8 cellular contexts compared by ENCODE assay signal in genomic region chr13:19864339-19865309, GRCh38. TPM values are rescaled to one million over a fixed set of nuclear protein-coding genes. Genes with fewer than 3 reads are reported as not detected.
DNase-seq lines count a peak whose midpoint lies in the region; ATAC-seq, FAIRE-seq and TF ChIP-seq lines count a peak whose summit lies in the region.

No MANE protein-coding gene starts in this region.

- peak; percentile 8 for ATAC-seq in HG02884 (IDR thresholded peaks at IDR 0.05; ENCODE audit: unreplicated experiment)
- peak; percentile 19 for ATAC-seq in activated B cell treated with CpG ODN at 0.5 μM for 24 hours (ENCODE audit: low read depth)
- ATAC-seq in central memory CD8-positive, alpha-beta T cell (replicated peaks; ENCODE audit: extremely low read depth, poor library complexity, severe bottlenecking), result peak; percentile 45

- no peaks in the 10 kb centered on the region for H3K36me3 ChIP-seq in kidney (ENCODE audit: control insufficient read depth in 1 of 2, insufficient read depth in 2 of 2, low read length in 2 of 2)

- no peaks in the 10 kb centered on the region for H3K27me3 Mint-ChIP-seq in activated B cell treated with CpG ODN at 0.5 μM for 24 hours
- H3K27me3 Mint-ChIP-seq in central memory CD8-positive, alpha-beta T cell, result no peaks in the 10 kb centered on the region

- CTCF ChIA-PET in activated B cell treated with CpG ODN at 0.5 μM for 24 hours (lab: Charles Lee), result interaction anchor here (1.0 to 1.6 kb wide), 5 partner anchors 63 to 95 kb away, joined by 3 to 7 read pairs (median 5); partner anchors contain the start of gene PSPC1

- H3K4me1 ChIP-seq in kidney (ENCODE audit: control insufficient read depth in 1 of 2, insufficient read depth in 1 of 2, low read depth in 1 of 2, low read length in 2 of 2), result peaks cover 8 to 9% of the 10 kb centered on the region in 2 donors

- H3K4me3 ChIP-seq in kidney (ENCODE audit: low read length in 2 of 2), result peak overlapping the region; percentile 69 to 81

- no peaks in the 10 kb centered on the region for H3K9me3 Mint-ChIP-seq in activated B cell treated with CpG ODN at 0.5 μM for 24 hours
- no peaks in the 10 kb centered on the region for H3K9me3 Mint-ChIP-seq in central memory CD8-positive, alpha-beta T cell

- intact Hi-C loops in activated B cell treated with CpG ODN at 0.5 μM for 24 hours (cut with micrococcal nuclease) (loop anchor here (5.0 to 10.0 kb wide), 5 partner anchors 300 to 1430 kb away; partner anchors contain the start of genes EEF1AKMT1, TPTE2 and XPO4), kidney (cut with DNase I) (no loop called here)

- no peak for FAIRE-seq in kidney (lab: Jason Lieb, UNC)

- DNase-seq in NCI-H187 (lab: John Stamatoyannopoulos, UW) (peak; percentile 13 to 17), NCI-H187 treated with DMSO at 0.1 percent for 48 hours (lab: John Stamatoyannopoulos, UW) (no peak), NCI-H2107 treated with DMSO at 0.1 percent for 48 hours (lab: John Stamatoyannopoulos, UW; ENCODE audit: unreplicated experiment) (peak; percentile 48), activated B cell treated with CpG ODN at 0.5 μM for 24 hours (peak; percentile 77), kidney (peak; percentile 85)
- peak; percentile 53 to 71 for DNase-seq in central memory CD8-positive, alpha-beta T cell (ENCODE audit: low spot score in 2 of 2)
- peak; percentile 38 to 40 for DNase-seq in stimulated activated CD4-positive, alpha-beta T cell treated with anti-CD3 and anti-CD28 coated beads, Interleukin-15, amount 100 ng/mL, for 1 hour (ENCODE audit: low read depth in 1 of 2, low spot score in 1 of 2)

- peak overlapping the region; percentile 54 to 85 for H3K9ac ChIP-seq in kidney (ENCODE audit: low read length in 2 of 2)

- peak overlapping the region; percentile 96 to 98 for H3K27ac ChIP-seq in kidney (ENCODE audit: low read depth in 2 of 2, low read length in 2 of 2)

- H3K9me3 ChIP-seq in kidney (ENCODE audit: control insufficient read depth in 1 of 2, low read length in 2 of 2), result no peaks in the 10 kb centered on the region

- POLR2A ChIA-PET in activated B cell treated with CpG ODN at 0.5 μM for 24 hours (lab: Charles Lee), result interaction anchor here (0.9 to 3.5 kb wide), 15 partner anchors 18 to 909 kb away, joined by 3 to 53 read pairs (median 4); partner anchors contain the start of genes EEF1AKMT1, MPHOSPH8, PSPC1 and ZMYM2

- peak overlapping the region; percentile 96 for H3K27ac Mint-ChIP-seq in activated B cell treated with CpG ODN at 0.5 μM for 24 hours
- peak overlapping the region; percentile 93 for H3K27ac Mint-ChIP-seq in central memory CD8-positive, alpha-beta T cell (ENCODE audit: low read depth)

- no peak for TF ChIP-seq CTCF in activated B cell treated with CpG ODN at 0.5 μM for 24 hours (IDR thresholded peaks at IDR 0.05)
- peak; percentile 58 for TF ChIP-seq CTCF in kidney (IDR thresholded peaks at IDR 0.05; ENCODE audit: borderline replicate concordance, extremely low read depth, insufficient read depth)

- peak overlapping the region; percentile 89 for H3K4me3 Mint-ChIP-seq in activated B cell treated with CpG ODN at 0.5 μM for 24 hours
- peak overlapping the region; percentile 94 for H3K4me3 Mint-ChIP-seq in central memory CD8-positive, alpha-beta T cell

- H3K36me3 Mint-ChIP-seq in activated B cell treated with CpG ODN at 0.5 μM for 24 hours (ENCODE audit: low read depth), result peaks cover 13% of the 10 kb centered on the region
- peaks cover 23% of the 10 kb centered on the region for H3K36me3 Mint-ChIP-seq in central memory CD8-positive, alpha-beta T cell (ENCODE audit: insufficient read depth)

- H3K4me1 Mint-ChIP-seq in activated B cell treated with CpG ODN at 0.5 μM for 24 hours, result peaks cover 24% of the 10 kb centered on the region
- peaks cover 31% of the 10 kb centered on the region for H3K4me1 Mint-ChIP-seq in central memory CD8-positive, alpha-beta T cell

RNA-seq across cellular contexts. Expression of gene ZMYM5, which starts 1.2 kb away (rescaled TPM):
- 14.1 and 17.1 TPM in 2 replicates for total RNA-seq in activated B cell treated with CpG ODN at 0.5 μM for 24 hours
- 15.2 TPM for total RNA-seq in kidney
- 4.8 TPM for polyA plus RNA-seq in kidney (ENCODE audit: insufficient read depth, low read depth, low replicate concordance)
